Comparison of ENCODE assay signal across 8 cellular contexts in the genomic region with DNA sequence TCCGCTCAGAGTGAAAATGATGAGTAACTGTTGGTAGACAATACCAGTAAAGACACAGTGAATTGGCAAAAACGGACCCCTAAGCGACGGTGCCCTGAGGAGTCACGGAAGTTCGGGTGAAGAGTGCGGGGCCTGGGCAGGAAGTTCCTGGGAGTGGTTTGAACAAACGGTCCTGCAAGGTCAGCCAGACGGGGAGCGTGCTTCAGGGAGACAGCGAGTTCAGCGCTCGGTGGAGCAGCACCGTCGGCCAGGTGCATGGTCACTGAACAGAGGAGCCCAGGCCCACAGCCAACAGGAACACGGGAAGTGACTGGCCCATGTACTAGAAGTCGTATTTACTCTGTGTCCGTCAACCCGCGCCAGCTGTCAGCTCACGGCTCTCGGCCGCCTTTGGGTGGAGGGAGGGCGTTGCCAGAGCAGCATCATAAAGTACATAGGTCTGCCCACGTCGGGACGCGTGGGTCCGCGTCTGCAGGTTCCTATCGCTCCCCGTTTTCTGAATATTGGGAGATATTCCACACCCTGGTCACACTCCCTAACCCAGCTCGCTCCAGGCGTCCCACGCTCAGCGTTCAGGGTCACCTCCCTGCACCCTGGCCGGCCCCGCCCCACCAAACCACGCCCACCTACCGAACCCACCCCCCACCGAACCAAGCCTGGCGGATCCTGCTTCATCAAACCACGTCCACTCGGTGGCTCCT.
A peak's percentile ranks its signal among the peaks of the same experiment; 100 is the strongest.
DNase-seq lines count a peak whose midpoint lies in the region; ATAC-seq, FAIRE-seq and TF ChIP-seq lines count a peak whose summit lies in the region.

No MANE protein-coding gene starts in this region.

- no peaks in the 10 kb centered on the region for H3K27me3 ChIP-seq in Loucy (ENCODE audit: insufficient read depth, low read length, poor library complexity, severe bottlenecking)

- peak overlapping the region; percentile 45 for H3K4me2 ChIP-seq in Loucy (ENCODE audit: low read depth, low read length, poor library complexity, severe bottlenecking)

- no peaks in the 10 kb centered on the region for H3K4me1 ChIP-seq in Loucy (ENCODE audit: insufficient read depth, low read length, poor library complexity, severe bottlenecking)

- H3K79me2 ChIP-seq in Loucy (ENCODE audit: insufficient read depth, low read length), result no peaks in the 10 kb centered on the region

- H2AFZ ChIP-seq in Loucy (ENCODE audit: low read length), result peak overlapping the region; percentile 77; the same call in 1 of the 2 replicates

- H3K9ac ChIP-seq in Loucy (ENCODE audit: low read depth, low read length, poor library complexity, severe bottlenecking), result no peak overlapping the region

- H3K4me3 Mint-ChIP-seq in activated CD4-positive, alpha-beta T cell treated with anti-CD3 and anti-CD28 coated beads, Interleukin-2, amount 10 ng/mL, durations not matched to agents 24 days and 14 days, result peak overlapping the region; percentile 87

- H3K27me3 Mint-ChIP-seq in activated CD4-positive, alpha-beta T cell treated with anti-CD3 and anti-CD28 coated beads, Interleukin-2, amount 10 ng/mL, durations not matched to agents 24 days and 14 days, result peaks cover 24% of the 10 kb centered on the region

- no peaks in the 10 kb centered on the region for H3F3A ChIP-seq in Loucy (ENCODE audit: low read depth)

- H3K36me3 Mint-ChIP-seq in activated CD4-positive, alpha-beta T cell treated with anti-CD3 and anti-CD28 coated beads, Interleukin-2, amount 10 ng/mL, durations not matched to agents 24 days and 14 days (ENCODE audit: low read depth), result no peaks in the 10 kb centered on the region

- peaks cover 18% of the 10 kb centered on the region for H3K4me1 Mint-ChIP-seq in activated CD4-positive, alpha-beta T cell treated with anti-CD3 and anti-CD28 coated beads, Interleukin-2, amount 10 ng/mL, durations not matched to agents 24 days and 14 days

- H3K9me3 Mint-ChIP-seq in activated CD4-positive, alpha-beta T cell treated with anti-CD3 and anti-CD28 coated beads, Interleukin-2, amount 10 ng/mL, durations not matched to agents 24 days and 14 days, result peaks cover 5% of the 10 kb centered on the region

- ATAC-seq in esophagus mucosa, result peak; percentile 72

- no peak for TF ChIP-seq CTCF in Loucy (conservative IDR thresholded peaks at IDR 0.05; ENCODE audit: low read length)

- H3K9me2 ChIP-seq in Loucy (replicated peaks; ENCODE audit: low read depth, low read length), result no peaks in the 10 kb centered on the region

- intact Hi-C loops in activated CD4-positive, alpha-beta T cell treated with anti-CD3 and anti-CD28 coated beads, Interleukin-2, amount 10 ng/mL, durations not matched to agents 24 days and 14 days (cut with micrococcal nuclease), result loop anchor here (1.0 to 10.0 kb wide), 3 partner anchors 8 to 165 kb away; a partner anchor contains a TSS
- intact Hi-C loops in posterior vena cava (cut with DNase I), result no loop called here

- no peaks in the 10 kb centered on the region for H3K9me3 ChIP-seq in Loucy (ENCODE audit: insufficient read depth, low read depth, low read length)

- no peak for FAIRE-seq in HTR-8/SVneo (lab: Jason Lieb, UNC)

- H3K27ac Mint-ChIP-seq in activated CD4-positive, alpha-beta T cell treated with anti-CD3 and anti-CD28 coated beads, Interleukin-2, amount 10 ng/mL, durations not matched to agents 24 days and 14 days, result peak overlapping the region; percentile 48

- DNase-seq in NCI-H1436 (lab: John Stamatoyannopoulos, UW) (peak; percentile 2), NCI-H1436 treated with DMSO at 0.1 percent for 48 hours (lab: John Stamatoyannopoulos, UW) (no peak), posterior vena cava (ENCODE audit: low spot score) (peak; percentile 83), NCI-H446 (lab: John Stamatoyannopoulos, UW) (no peak), HTR-8/SVneo (ENCODE audit: insufficient read length, low spot score) (no peak)
- DNase-seq in activated CD4-positive, alpha-beta T cell treated with anti-CD3 and anti-CD28 coated beads, Interleukin-2, amount 10 ng/mL, durations not matched to agents 24 days and 14 days, result peak; percentile 75

- peak overlapping the region; percentile 48 for H3K4me3 ChIP-seq in Loucy (ENCODE audit: low read length, poor library complexity, severe bottlenecking)

- H4K20me1 ChIP-seq in Loucy (ENCODE audit: insufficient read depth, low read length, poor library complexity, severe bottlenecking), result no peaks in the 10 kb centered on the region

- H3K36me3 ChIP-seq in Loucy (ENCODE audit: insufficient read depth, low read length), result no peaks in the 10 kb centered on the region

Comparison
In these comparisons a context has a peak if more than half of its experiments do, and no peak if none do; other contexts are left out.
1. DNase-seq: peak in NCI-H1436 (single experiment), activated CD4-positive, alpha-beta T cell treated with anti-CD3 and anti-CD28 coated beads, Interleukin-2, amount 10 ng/mL, durations not matched to agents 24 days and 14 days (single experiment) and posterior vena cava (single experiment); none in NCI-H1436 treated with DMSO at 0.1 percent for 48 hours (single experiment), NCI-H446 (0 of 2) and HTR-8/SVneo (single experiment).